12 cellular contexts compared by ENCODE assay signal in the genomic region with DNA sequence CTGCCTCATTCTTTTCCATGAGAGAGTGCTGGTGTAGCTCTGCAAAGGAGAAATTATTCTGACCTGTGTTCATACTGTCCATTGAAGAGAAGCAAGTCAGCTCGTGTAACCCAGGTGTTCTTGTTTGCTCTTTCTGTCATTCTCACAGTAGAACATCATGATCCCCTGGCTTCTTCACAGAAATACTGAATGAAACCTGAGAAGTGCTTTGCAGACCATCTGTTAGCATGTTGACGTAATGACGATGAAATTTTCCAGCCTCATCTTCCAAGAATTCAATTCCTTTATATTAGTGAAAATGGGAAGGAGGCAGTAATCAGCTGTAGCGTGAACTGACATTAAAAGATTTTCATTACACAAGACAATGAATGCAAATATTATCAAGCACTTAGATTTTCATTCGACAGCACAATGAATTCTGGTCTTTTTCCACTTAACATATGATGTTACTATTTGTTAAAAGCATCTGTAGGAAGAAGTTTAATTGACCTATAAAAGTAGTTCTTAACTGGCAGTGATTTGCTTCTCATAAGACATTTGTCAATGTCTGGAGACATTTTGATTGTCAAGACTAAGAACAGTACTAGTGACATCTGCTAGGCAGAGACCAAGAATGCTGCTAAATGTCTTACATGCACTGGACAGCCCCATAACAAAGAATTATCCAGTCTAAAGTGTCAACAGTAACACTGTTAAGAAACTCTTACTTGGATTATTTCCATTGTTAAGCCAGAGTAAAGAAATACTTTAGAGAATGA.
A peak's percentile ranks its signal among the peaks of the same experiment; 100 is the strongest.
DNase-seq lines count a peak whose midpoint lies in the region; ATAC-seq, FAIRE-seq and TF ChIP-seq lines count a peak whose summit lies in the region.
"Had no signal": no experiment of that assay in that cellular context is flagged by ENCODE, and none has a peak within 500 bp of the region (broad histone marks: within the 10 kb centered on the region; RNA-seq: fewer than 3 reads in every experiment).

No MANE protein-coding gene starts in this region.

- no peak for FAIRE-seq in D721Med (lab: Jason Lieb, UNC)
- FAIRE-seq: colon had no signal

- ATAC-seq in HG02642 (IDR thresholded peaks at IDR 0.05; ENCODE audit: poor library complexity, unreplicated experiment) = no peak
- ATAC-seq: natural killer cell had no signal

- DNase-seq in AG10803 (ENCODE audit: low read depth) = peak; percentile 49
- peak; percentile 20 for DNase-seq in HS-27A (ENCODE audit: low read depth)
- DNase-seq in NCI-H774 (lab: John Stamatoyannopoulos, UW) = peak; percentile 1
- DNase-seq in foreskin fibroblast = peak; percentile 4 to 70
- DNase-seq in stimulated activated CD4-positive, alpha-beta T cell treated with anti-CD3 and anti-CD28 coated beads, Interleukin-4, amount 100 ng/mL, for 1 hour = no peak
- no peak for DNase-seq in D721Med (ENCODE audit: insufficient read length, low spot score)
- DNase-seq in activated naive CD4-positive, alpha-beta T cell (lab: John Stamatoyannopoulos, UW) = no peak
- DNase-seq: natural killer cell; stimulated activated naive CD4-positive, alpha-beta T cell treated with Interleukin-2 at 50 U/mL for 16 hours had no signal

- H3K4me3 ChIP-seq in AG10803 (ENCODE audit: low read length) (no peak overlapping the region), foreskin fibroblast (ENCODE audit: low read depth in 1 of 2, low read length in 2 of 2) (no peak overlapping the region)
- H3K4me3 ChIP-seq: BLaER1 had no signal

- TF ChIP-seq CTCF in AG10803 (conservative IDR thresholded peaks at IDR 0.05; ENCODE audit: low read length) = no peak
- TF ChIP-seq CTCF in foreskin fibroblast (IDR thresholded peaks at IDR 0.05; ENCODE audit: low read depth, low read length) = no peak
- no peak for TF ChIP-seq CTCF in D721Med (IDR thresholded peaks at IDR 0.05; ENCODE audit: insufficient read depth, missing control alignments)

Comparison
In these comparisons a context has a peak if more than half of its experiments do, and no peak if none do; other contexts are left out.
1. DNase-seq: peak in AG10803 (single experiment), HS-27A (single experiment), NCI-H774 (single experiment) and foreskin fibroblast (2 of 2); none in stimulated activated CD4-positive, alpha-beta T cell treated with anti-CD3 and anti-CD28 coated beads, Interleukin-4, amount 100 ng/mL, for 1 hour (single experiment), D721Med (single experiment) and activated naive CD4-positive, alpha-beta T cell (0 of 4).